1 cellular context compared by ENCODE assay signal in the genomic region with DNA sequence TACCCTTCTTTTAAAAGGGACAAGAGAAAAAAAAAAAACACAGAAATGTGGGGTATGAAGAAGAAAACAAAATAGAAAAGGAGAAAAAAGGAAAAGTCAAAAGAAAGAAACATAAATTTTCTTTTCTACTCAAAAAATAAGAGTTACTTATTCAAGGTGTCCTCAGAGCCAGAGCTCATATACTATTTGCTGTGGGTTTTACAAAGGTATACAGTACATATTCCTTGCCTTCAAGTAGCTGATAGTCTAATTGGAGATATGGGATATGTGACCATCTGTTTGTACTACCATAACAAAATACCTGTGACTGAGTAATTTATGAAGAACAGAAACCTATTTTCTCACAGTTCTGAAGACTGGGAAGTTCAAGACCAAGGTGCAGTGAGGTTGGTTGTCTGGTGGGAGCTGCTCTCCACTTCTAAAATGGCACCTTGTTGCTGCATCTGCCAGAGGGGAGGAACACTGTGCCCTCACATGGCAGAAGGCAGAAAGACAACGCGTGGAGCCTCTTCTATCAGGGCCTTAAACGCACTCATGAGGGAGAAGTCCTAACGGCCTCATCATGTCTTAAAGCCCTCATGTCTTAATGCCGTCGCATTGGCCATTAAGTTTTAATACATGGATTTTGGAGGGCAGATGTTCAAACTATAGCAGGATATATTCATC.
TF ChIP-seq lines count a peak whose summit lies in the region.

No MANE protein-coding gene starts in this region.

TF ChIP-seq in HCT116, 20 proteins besides CTCF, POLR2A, EP300 and RAD21 (continued from another document):
- TF ChIP-seq YY1 (IDR thresholded peaks at IDR 0.05; ENCODE audit: extremely low read depth, insufficient replicate concordance, low read depth, low read length) (no peak), ZFX (IDR thresholded peaks at IDR 0.05) (no peak), MAX (IDR thresholded peaks at IDR 0.05) (no peak), POLR2AphosphoS5 (IDR thresholded peaks at IDR 0.05; ENCODE audit: low read depth, low read length) (no peak)
TF ChIP-seq in HCT116: peak in this region for 0.
